Comparison of ENCODE assay signal across 2 cellular contexts in the genomic region with DNA sequence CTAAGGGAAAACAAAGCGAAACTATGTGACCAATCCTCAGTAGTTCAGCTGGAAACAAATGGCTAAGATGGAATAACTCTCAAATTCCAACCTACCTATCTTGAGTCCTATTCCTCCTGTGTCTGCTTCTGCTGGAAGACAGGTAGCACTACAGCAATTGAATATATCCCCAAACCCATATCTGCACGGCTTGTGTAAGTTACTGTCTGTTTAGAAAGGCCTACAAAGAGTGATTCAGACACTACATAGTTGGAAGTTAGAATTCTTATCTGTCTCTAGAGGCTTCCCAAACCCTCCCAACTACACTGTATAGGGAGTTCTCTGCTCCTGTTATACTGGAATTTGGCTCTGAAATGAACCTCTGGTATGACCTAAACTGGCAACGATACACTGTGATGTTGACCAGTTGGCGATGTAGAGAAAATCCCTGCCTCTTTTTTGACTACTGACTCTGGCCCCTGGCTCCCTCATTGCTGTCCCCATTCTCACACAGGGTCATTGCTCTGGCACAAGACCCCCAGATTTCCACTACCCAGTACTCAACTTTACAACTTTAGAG.
TF ChIP-seq lines count a peak whose summit lies in the region.

No MANE protein-coding gene starts in this region.

TF ChIP-seq in endothelial cell of umbilical vein, 7 proteins besides CTCF, POLR2A, EP300 and RAD21:
- no peak for TF ChIP-seq MYC (IDR thresholded peaks at IDR 0.05; ENCODE audit: low read depth, low read length)
- no peak for TF ChIP-seq EZH2 (IDR thresholded peaks at IDR 0.05; ENCODE audit: borderline replicate concordance, low read depth, low read length, severe bottlenecking)
- TF ChIP-seq JUN (IDR thresholded peaks at IDR 0.05; ENCODE audit: borderline replicate concordance, insufficient read depth, insufficient read length, low read depth): no peak
- no peak for TF ChIP-seq POLR2AphosphoS5 (IDR thresholded peaks at IDR 0.05; ENCODE audit: insufficient read depth, low read depth, low read length)
- no peak for TF ChIP-seq FOS (IDR thresholded peaks at IDR 0.05; ENCODE audit: borderline replicate concordance, insufficient read depth, low read length)
- TF ChIP-seq, protein P1, sequence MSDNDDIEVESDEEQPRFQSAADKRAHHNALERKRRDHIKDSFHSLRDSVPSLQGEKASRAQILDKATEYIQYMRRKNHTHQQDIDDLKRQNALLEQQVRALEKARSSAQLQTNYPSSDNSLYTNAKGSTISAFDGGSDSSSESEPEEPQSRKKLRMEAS (IDR thresholded peaks at IDR 0.05; ENCODE audit: insufficient read depth, insufficient read length): no peak
- no peak for TF ChIP-seq GATA2 (IDR thresholded peaks at IDR 0.05; ENCODE audit: insufficient read depth, insufficient read length, low read depth, low read length)

TF ChIP-seq in SK-N-SH, 30 proteins besides CTCF, POLR2A, EP300 and RAD21:
- no peak for TF ChIP-seq FOXJ3 (CRISPR knock-in tag; IDR thresholded peaks at IDR 0.05)
- no peak for TF ChIP-seq POLR2AphosphoS5 (IDR thresholded peaks at IDR 0.05; ENCODE audit: low read depth, low read length)
